Comparison of ENCODE assay signal across 34 cellular contexts in genomic region chr1:64107041-64107440, GRCh38.
"Had no signal": no experiment of that assay in that cellular context is flagged by ENCODE, and none has a peak within 500 bp of the region (broad histone marks: within the 10 kb centered on the region; RNA-seq: fewer than 3 reads in every experiment).

No MANE protein-coding gene starts in this region.

- H3K4me3 ChIP-seq: cardiac muscle cell, MG63, SJSA1 had no signal

- H3K27ac ChIP-seq: cardiac muscle cell, SJSA1 had no signal

- H3K4me3 Mint-ChIP-seq: activated B cell treated with CpG ODN at 0.5 μM for 24 hours; activated CD4-positive, alpha-beta memory T cell treated with anti-CD3 and anti-CD28 coated beads for 36 hours; activated naive CD4-positive, alpha-beta T cell treated with anti-CD3 and anti-CD28 coated beads for 36 hours; activated T-cell treated with anti-CD3 and anti-CD28 coated beads, Interleukin-2, amount 50 U/mL, for 4 hours; activated T-helper 1 cell treated with anti-CD3 and anti-CD28 coated beads, Interleukin-12 subunit alpha, Interleukin-12 subunit beta, Interleukin-2, Interleukin-4 antibody, amounts not matched to agents 30 ng/mL and 10 ng/mL and 1 ng/mL, durations not matched to agents 14 hours and 24 hours and 36 hours; T-helper 1 cell treated with Interleukin-12 subunit alpha and Interleukin-12 subunit beta and Interleukin-4 antibody, amounts not matched to agents 30 μg/mL and 1 μg/mL, for 36 hours; T-helper 2 cell treated with Interferon-gamma antibody and Interleukin-4, amounts not matched to agents 5 μg/mL and 100 μg/mL, for 36 hours had no signal

- DNase-seq: activated B cell treated with CpG ODN at 0.5 μM for 24 hours; activated CD4-positive, alpha-beta memory T cell treated with anti-CD3 and anti-CD28 coated beads for 36 hours; activated CD4-positive, alpha-beta T cell treated with anti-CD3 and anti-CD28 coated beads for 4 hours; activated CD4-positive, alpha-beta T cell treated with anti-CD3 and anti-CD28 coated beads, Interleukin-2, amount 50 U/mL, for 1 hour; activated CD4-positive, CD25-positive, alpha-beta regulatory T cell treated with anti-CD3 and anti-CD28 coated beads, Interleukin-2, amount 50 U/mL, for 72 hours; activated CD8-positive, alpha-beta memory T cell treated with anti-CD3 and anti-CD28 coated beads, Interleukin-2, amount 50 U/mL, for 4 hours; activated gamma-delta T cell treated with Interleukin-2 at 50 U/mL for 16 hours; activated naive CD4-positive, alpha-beta T cell treated with anti-CD3 and anti-CD28 coated beads for 36 hours; activated T-cell treated with anti-CD3 and anti-CD28 coated beads for 4 hours; activated T-cell treated with anti-CD3 and anti-CD28 coated beads, Interleukin-2, amount 50 U/mL, for 4 hours; amniotic stem cell; aorta; Kasumi-1; KG1; MG63; NCI-H1048; NCI-H1417; NCI-H146; NCI-H187; NCI-H2029 treated with DMSO at 0.1 percent for 48 hours; NCI-H2107; NCI-H226; NCI-H446 treated with DMSO at 0.1 percent for 48 hours; NCI-H524; SHP77 treated with DMSO at 0.1 percent for 48 hours; SK-N-SH had no signal

- H3K27me3 ChIP-seq: cardiac muscle cell, MG63, SJSA1 had no signal

- H3K36me3 Mint-ChIP-seq: activated CD4-positive, alpha-beta memory T cell treated with anti-CD3 and anti-CD28 coated beads for 36 hours; activated naive CD4-positive, alpha-beta T cell treated with anti-CD3 and anti-CD28 coated beads, Interleukin-2, amount 50 U/mL, for 72 hours had no signal

- H3K4me1 Mint-ChIP-seq: activated B cell treated with CpG ODN at 0.5 μM for 24 hours had no signal

- H3K9me3 Mint-ChIP-seq: activated B cell treated with CpG ODN at 0.5 μM for 24 hours; activated naive CD4-positive, alpha-beta T cell treated with anti-CD3 and anti-CD28 coated beads for 36 hours; activated naive CD4-positive, alpha-beta T cell treated with anti-CD3 and anti-CD28 coated beads, Interleukin-2, amount 50 U/mL, for 72 hours; activated T-helper 1 cell treated with anti-CD3 and anti-CD28 coated beads, Interleukin-12 subunit alpha, Interleukin-12 subunit beta, Interleukin-2, Interleukin-4 antibody, amounts not matched to agents 30 ng/mL and 10 ng/mL and 1 ng/mL, durations not matched to agents 14 hours and 24 hours and 36 hours; T-helper 1 cell treated with Interleukin-12 subunit alpha and Interleukin-12 subunit beta and Interleukin-4 antibody, amounts not matched to agents 30 μg/mL and 1 μg/mL, for 36 hours; T-helper 2 cell treated with Interferon-gamma antibody and Interleukin-4, amounts not matched to agents 5 μg/mL and 100 μg/mL, for 36 hours had no signal

- H3K9me3 ChIP-seq: MG63, SJSA1, SK-N-SH had no signal

- H3K36me3 ChIP-seq: cardiac muscle cell, MG63, SJSA1 had no signal

- H3K27ac Mint-ChIP-seq: activated B cell treated with CpG ODN at 0.5 μM for 24 hours; activated CD4-positive, alpha-beta memory T cell treated with anti-CD3 and anti-CD28 coated beads for 36 hours; activated naive CD4-positive, alpha-beta T cell treated with anti-CD3 and anti-CD28 coated beads for 36 hours; activated T-helper 1 cell treated with anti-CD3 and anti-CD28 coated beads, Interleukin-12 subunit alpha, Interleukin-12 subunit beta, Interleukin-2, Interleukin-4 antibody, amounts not matched to agents 30 ng/mL and 10 ng/mL and 1 ng/mL, durations not matched to agents 14 hours and 24 hours and 36 hours; T-helper 1 cell treated with Interleukin-12 subunit alpha and Interleukin-12 subunit beta and Interleukin-4 antibody, amounts not matched to agents 30 μg/mL and 1 μg/mL, for 36 hours; T-helper 2 cell treated with Interferon-gamma antibody and Interleukin-4, amounts not matched to agents 5 μg/mL and 100 μg/mL, for 36 hours had no signal

- FAIRE-seq: TTC549 had no signal

- ATAC-seq: activated naive CD4-positive, alpha-beta T cell treated with anti-CD3 and anti-CD28 coated beads, Interleukin-2, amount 50 U/mL, for 72 hours; activated T-cell treated with anti-CD3 and anti-CD28 coated beads, Interleukin-2, amount 50 U/mL, for 4 hours; Panc1 had no signal

- H3K4me2 ChIP-seq: SK-N-SH had no signal

- H3K9ac ChIP-seq: SK-N-SH had no signal
